12 cellular contexts compared by ENCODE assay signal in the genomic region with DNA sequence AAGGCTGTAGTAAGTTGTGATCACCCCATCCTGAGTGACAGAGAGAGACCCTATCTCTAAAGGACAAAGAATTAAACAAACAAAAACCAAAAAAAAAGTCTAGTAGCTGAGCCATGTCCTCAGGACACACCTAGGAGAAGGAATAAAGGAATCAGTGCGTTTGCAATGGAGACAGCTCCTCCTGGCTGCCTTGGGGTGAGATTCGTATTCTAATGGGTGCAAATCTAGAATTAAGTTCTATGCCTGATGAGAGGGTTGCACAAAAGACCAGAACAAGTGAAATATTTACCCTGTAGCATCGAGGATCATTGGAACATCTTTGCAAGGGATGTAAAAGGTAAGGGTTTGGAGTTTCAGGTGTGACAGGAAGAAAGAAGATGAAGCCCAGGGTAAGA.
DNase-seq lines count a peak whose midpoint lies in the region; ATAC-seq, FAIRE-seq and TF ChIP-seq lines count a peak whose summit lies in the region.
"Had no signal": no experiment of that assay in that cellular context is flagged by ENCODE, and none has a peak within 500 bp of the region (broad histone marks: within the 10 kb centered on the region; RNA-seq: fewer than 3 reads in every experiment).

No MANE protein-coding gene starts in this region.

- no peaks in the 10 kb centered on the region for H3K9me3 Mint-ChIP-seq in mesothelial cell of epicardium

- 70% methylated on average over 3 of the region's 3 CpGs for WGBS in A549 (ENCODE audit: missing lambda C conversion rate)

- no peaks in the 10 kb centered on the region for H3K36me3 ChIP-seq in HUES48 (ENCODE audit: control insufficient read depth, insufficient read depth, low read length)
- no peaks in the 10 kb centered on the region for H3K36me3 ChIP-seq in breast epithelium
- H3K36me3 ChIP-seq in MG63 = no peaks in the 10 kb centered on the region

- H3K4me3 ChIP-seq in A549 (no peak overlapping the region), HUES48 (ENCODE audit: low read depth, low read length) (0 out of 2 replicates have a peak overlapping the region, but pooled peaks have one; percentile 35), breast epithelium (peak overlapping the region; percentile 34 to 59 (median 39)), MG63 (no peak overlapping the region)

- peaks cover 20% of the 10 kb centered on the region; the same call in 2 of the 3 replicates for H3K4me1 ChIP-seq in A549
- peaks cover 25% of the 10 kb centered on the region for H3K4me1 ChIP-seq in HUES48 (ENCODE audit: control insufficient read depth, insufficient read depth, low read length)
- no peaks in the 10 kb centered on the region for H3K4me1 ChIP-seq in breast epithelium

- H3K9ac ChIP-seq in HUES48 (ENCODE audit: low read depth, low read length) = no peak overlapping the region

- ATAC-seq in A549 = no peak

- H3K27ac ChIP-seq in A549 = peak overlapping the region in 1 of 2 experiments; percentile 58; a peak in 4 of 6 replicates
- no peak overlapping the region for H3K27ac ChIP-seq in HUES48 (ENCODE audit: low read depth, low read length)
- peak overlapping the region; percentile 79 to 84 for H3K27ac ChIP-seq in breast epithelium
- H3K27ac ChIP-seq: HL-60 had no signal

- TF ChIP-seq POLR2A in A549 (IDR thresholded peaks at IDR 0.05; ENCODE audit: low read length) = no peak
- TF ChIP-seq POLR2A in breast epithelium (IDR thresholded peaks at IDR 0.05) = no peak

- peak overlapping the region; percentile 86 for H3K27ac Mint-ChIP-seq in mesothelial cell of epicardium

- TF ChIP-seq CTCF in A549 (IDR thresholded peaks at IDR 0.05) = no peak
- TF ChIP-seq CTCF in breast epithelium (IDR thresholded peaks at IDR 0.05) = peak in 1 of 3 donors; percentile 21
- TF ChIP-seq CTCF in mesothelial cell of epicardium (IDR thresholded peaks at IDR 0.05; ENCODE audit: unreplicated experiment) = no peak
- no peak for TF ChIP-seq CTCF in GM10248 (IDR thresholded peaks at IDR 0.05; ENCODE audit: control extremely low read depth, extremely low read depth, low read depth, missing control alignments)

- peak in 1 of 2 experiments; percentile 35; a peak in 2 of 5 replicates for TF ChIP-seq RAD21 in A549 (conservative IDR thresholded peaks at IDR 0.05 in 1 of 2, IDR thresholded peaks at IDR 0.05 in 1 of 2)

- H3K27me3 ChIP-seq in HUES48 (ENCODE audit: control insufficient read depth, insufficient read depth, low read length) (no peaks in the 10 kb centered on the region), breast epithelium (no peaks in the 10 kb centered on the region), MG63 (no peaks in the 10 kb centered on the region)

- no peaks in the 10 kb centered on the region for H3K27me3 Mint-ChIP-seq in mesothelial cell of epicardium (ENCODE audit: low read depth)

- TF ChIP-seq EP300 in A549 (IDR thresholded peaks at IDR 0.05) = no peak

- peak overlapping the region; percentile 72; the same call in 1 of the 3 replicates for H3K4me2 ChIP-seq in A549

- H3K9me3 ChIP-seq in A549 (no peaks in the 10 kb centered on the region), HUES48 (ENCODE audit: control insufficient read depth, insufficient read depth, low read length) (no peaks in the 10 kb centered on the region), breast epithelium (no peaks in the 10 kb centered on the region), MG63 (no peaks in the 10 kb centered on the region)

- no peak for DNase-seq in A549 (ENCODE audit: low read depth in 1 of 2, low spot score in 1 of 2)
- no peak for DNase-seq in breast epithelium (ENCODE audit: low spot score in 2 of 2)
- no peak for DNase-seq in mesothelial cell of epicardium (ENCODE audit: low spot score in 2 of 2, unreplicated experiment in 2 of 2)
- DNase-seq in NCI-H1694 (lab: John Stamatoyannopoulos, UW) = no peak
- no peak for DNase-seq in MG63
- DNase-seq in GM10248 (ENCODE audit: extremely low spot score) = no peak
- no peak for DNase-seq in posterior vena cava (ENCODE audit: low spot score)
- DNase-seq: EL had no signal

- peaks cover 14% of the 10 kb centered on the region for H3K4me1 Mint-ChIP-seq in mesothelial cell of epicardium

- H3K36me3 Mint-ChIP-seq in mesothelial cell of epicardium = no peaks in the 10 kb centered on the region

- CTCF ChIA-PET in A549 (lab: Yijun Ruan, JAX) (interaction anchor here (1.1 to 14.1 kb wide), 10 partner anchors 23 to 919 kb away, joined by 3 to 320 read pairs (median 5); no protein-coding TSS in a partner anchor), GM10248 (lab: Yijun Ruan, JAX) (interaction anchor here (1.2 to 3.4 kb wide), 2 partner anchors 136 to 244 kb away, joined by 4 to 10 read pairs; no protein-coding TSS in a partner anchor)

- intact Hi-C loops in breast epithelium (cut with DNase I; ENCODE audit: low total_unique reads) (loop anchor here (5.0 kb wide), 1 partner anchor 135 kb away; no protein-coding TSS in a partner anchor), posterior vena cava (cut with DNase I) (no loop called here)

- peak overlapping the region; percentile 62 for H3K4me3 Mint-ChIP-seq in mesothelial cell of epicardium

- POLR2A ChIA-PET in A549 (lab: Yijun Ruan, JAX) (no interaction called here), GM10248 (lab: Yijun Ruan, JAX) (no interaction called here)

- no peak for FAIRE-seq in A549 (lab: Jason Lieb, UNC)
- FAIRE-seq: islet of Langerhans, RCC 7860 had no signal

TF ChIP-seq in A549, 52 proteins besides CTCF, POLR2A, EP300 and RAD21:
- TF ChIP-seq, protein P1, sequence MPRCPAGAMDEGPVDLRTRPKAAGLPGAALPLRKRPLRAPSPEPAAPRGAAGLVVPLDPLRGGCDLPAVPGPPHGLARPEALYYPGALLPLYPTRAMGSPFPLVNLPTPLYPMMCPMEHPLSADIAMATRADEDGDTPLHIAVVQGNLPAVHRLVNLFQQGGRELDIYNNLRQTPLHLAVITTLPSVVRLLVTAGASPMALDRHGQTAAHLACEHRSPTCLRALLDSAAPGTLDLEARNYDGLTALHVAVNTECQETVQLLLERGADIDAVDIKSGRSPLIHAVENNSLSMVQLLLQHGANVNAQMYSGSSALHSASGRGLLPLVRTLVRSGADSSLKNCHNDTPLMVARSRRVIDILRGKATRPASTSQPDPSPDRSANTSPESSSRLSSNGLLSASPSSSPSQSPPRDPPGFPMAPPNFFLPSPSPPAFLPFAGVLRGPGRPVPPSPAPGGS (IDR thresholded peaks at IDR 0.05) = no peak
- no peak for TF ChIP-seq ZSCAN20 (CRISPR knock-in tag; IDR thresholded peaks at IDR 0.05)
TF ChIP-seq in A549: peak in this region for 0.

Comparison
In these comparisons a context has a peak if more than half of its experiments do, and no peak if none do; other contexts are left out.
1. H3K4me3 ChIP-seq: peak in HUES48 (single experiment) and breast epithelium (3 of 3); none in A549 (single experiment) and MG63 (single experiment).